19 cellular contexts compared by ENCODE assay signal in genomic region chr9:13750061-13750460, GRCh38.
DNase-seq lines count a peak whose midpoint lies in the region; ATAC-seq and TF ChIP-seq lines count a peak whose summit lies in the region.
"Had no signal": no experiment of that assay in that cellular context is flagged by ENCODE, and none has a peak within 500 bp of the region (broad histone marks: within the 10 kb centered on the region; RNA-seq: fewer than 3 reads in every experiment).

No MANE protein-coding gene starts in this region.

- TF ChIP-seq CTCF in astrocyte of the cerebellum (IDR thresholded peaks at IDR 0.05; ENCODE audit: low read depth, low read length, missing control alignments) (no peak), heart right ventricle (IDR thresholded peaks at IDR 0.05) (no peak)

- no peaks in the 10 kb centered on the region for H3K27me3 Mint-ChIP-seq in T-helper 17 cell
- H3K27me3 Mint-ChIP-seq: activated CD8-positive, alpha-beta T cell treated with anti-CD3 and anti-CD28 coated beads for 36 hours had no signal

- intact Hi-C loops in heart right ventricle (cut with DNase I): no loop called here

- H3K27ac Mint-ChIP-seq in T-helper 17 cell: no peak overlapping the region
- H3K27ac Mint-ChIP-seq: activated CD8-positive, alpha-beta T cell treated with anti-CD3 and anti-CD28 coated beads for 36 hours; immature natural killer cell had no signal

- ATAC-seq in T-helper 17 cell (no peak), heart right ventricle (no peak), HG02852 (IDR thresholded peaks at IDR 0.05; ENCODE audit: unreplicated experiment) (no peak)
- ATAC-seq: activated CD8-positive, alpha-beta T cell treated with anti-CD3 and anti-CD28 coated beads for 36 hours; esophagus mucosa had no signal

- WGBS in heart right ventricle, 2 donors: 89 to 93% methylated on average over 4 of the region's 4 CpGs

- H3K27me3 ChIP-seq in heart right ventricle: no peaks in the 10 kb centered on the region
- H3K27me3 ChIP-seq: uterus had no signal

- DNase-seq in ACHN: peak; percentile 95
- DNase-seq in HPDE6-E6E7 (ENCODE audit: extremely low spot score): peak; percentile 20
- peak; percentile 99 for DNase-seq in astrocyte of the cerebellum (ENCODE audit: low read depth)
- DNase-seq in glomerular visceral epithelial cell (ENCODE audit: extremely low spot score): peak; percentile 95
- no peak for DNase-seq in T-helper 17 cell
- DNase-seq in heart right ventricle: no peak
- DNase-seq in NCI-H510A treated with DMSO at 0.1 percent for 48 hours (lab: John Stamatoyannopoulos, UW): no peak
- DNase-seq: activated CD8-positive, alpha-beta T cell treated with anti-CD3 and anti-CD28 coated beads for 36 hours; activated gamma-delta T cell; central memory CD4-positive, alpha-beta T cell; DND-41; immature natural killer cell; NCI-H526; Right ventricle myocardium superior; stimulated activated CD4-positive, alpha-beta T cell treated with anti-CD3 and anti-CD28 coated beads, Interleukin-2, amount 100 ng/mL, for 48 hours; uterus had no signal

- H3K4me1 Mint-ChIP-seq in T-helper 17 cell: no peaks in the 10 kb centered on the region
- H3K4me1 Mint-ChIP-seq: immature natural killer cell had no signal

- no peaks in the 10 kb centered on the region for H3K9me3 ChIP-seq in T-helper 17 cell (ENCODE audit: control insufficient read depth, low read length, poor library complexity, severe bottlenecking)
- peaks cover 0 to 6% (median 0%) of the 10 kb centered on the region in 11 donors for H3K9me3 ChIP-seq in heart right ventricle
- H3K9me3 ChIP-seq: HAP-1, uterus had no signal

- H3K4me1 ChIP-seq in heart right ventricle: no peaks in the 10 kb centered on the region
- H3K4me1 ChIP-seq: HAP-1, uterus had no signal

- H3K36me3 ChIP-seq in heart right ventricle: no peaks in the 10 kb centered on the region
- H3K36me3 ChIP-seq: HAP-1, uterus had no signal

- in situ Hi-C loops in ACHN (cut with HindIII; ENCODE audit: low pct_ligation_motif_present, low pct_unique_long_range_greater_than_20kb, low sequenced_read_pairs) (no loop called here), astrocyte of the cerebellum (cut with HindIII; ENCODE audit: low sequenced_read_pairs) (no loop called here)

- no peak overlapping the region for H3K4me3 ChIP-seq in astrocyte of the cerebellum (ENCODE audit: low read depth, low read length)
- no peak overlapping the region for H3K4me3 ChIP-seq in heart right ventricle
- H3K4me3 ChIP-seq: HAP-1, uterus had no signal

- no peak overlapping the region for H3K4me3 Mint-ChIP-seq in T-helper 17 cell
- H3K4me3 Mint-ChIP-seq: activated CD8-positive, alpha-beta T cell treated with anti-CD3 and anti-CD28 coated beads for 36 hours; immature natural killer cell had no signal

- H3K36me3 Mint-ChIP-seq in T-helper 17 cell (ENCODE audit: low read depth): no peaks in the 10 kb centered on the region

- H3K27ac ChIP-seq in heart right ventricle: no peak overlapping the region
- H3K27ac ChIP-seq: uterus had no signal

Comparison
In these comparisons a context has a peak if more than half of its experiments do, and no peak if none do; other contexts are left out.
1. DNase-seq: peak in ACHN (single experiment), HPDE6-E6E7 (single experiment), astrocyte of the cerebellum (single experiment) and glomerular visceral epithelial cell (single experiment); none in T-helper 17 cell (0 of 3), heart right ventricle (0 of 2) and NCI-H510A treated with DMSO at 0.1 percent for 48 hours (single experiment).